In genomic region chr2:126700073-126700581, GRCh38 we compare ENCODE assay signal across 13 cellular contexts. TPM values are rescaled to one million over a fixed set of nuclear protein-coding genes. Genes with fewer than 3 reads are reported as not detected.
DNase-seq lines count a peak whose midpoint lies in the region; ATAC-seq and TF ChIP-seq lines count a peak whose summit lies in the region.
"Had no signal": no experiment of that assay in that cellular context is flagged by ENCODE, and none has a peak within 500 bp of the region (broad histone marks: within the 10 kb centered on the region; RNA-seq: fewer than 3 reads in every experiment).

No MANE protein-coding gene starts in this region.

- H3K9me3 Mint-ChIP-seq in CD4-positive, alpha-beta T cell, result no peaks in the 10 kb centered on the region
- H3K9me3 Mint-ChIP-seq in HFFc6, result no peaks in the 10 kb centered on the region
- H3K9me3 Mint-ChIP-seq in naive thymus-derived CD8-positive, alpha-beta T cell, result peaks cover 0 to 8% (median 0%) of the 10 kb centered on the region in 9 donors
- H3K9me3 Mint-ChIP-seq: stimulated activated naive CD8-positive, alpha-beta T cell treated with anti-CD3 and anti-CD28 coated beads, Interleukin-15, Interleukin-2, amounts not matched to agents 100 ng/mL and 50 ng/mL, for 24 hours had no signal

- H3K36me3 ChIP-seq in ectodermal cell (ENCODE audit: control insufficient read depth, insufficient read depth, low read length), result peaks cover 5% of the 10 kb centered on the region

- H3K36me3 Mint-ChIP-seq in CD4-positive, alpha-beta T cell (ENCODE audit: low read depth), result peaks cover 59% of the 10 kb centered on the region
- peaks cover 8% of the 10 kb centered on the region; the same call in 1 of the 2 replicates for H3K36me3 Mint-ChIP-seq in HFFc6 (ENCODE audit: low read depth)
- peaks cover 17 to 52% (median 36%) of the 10 kb centered on the region in 3 donors for H3K36me3 Mint-ChIP-seq in naive thymus-derived CD8-positive, alpha-beta T cell

- POLR2A ChIA-PET in CD4-positive, alpha-beta T cell (lab: Charles Lee), result interaction anchor here (1.1 kb wide), 1 partner anchor 13 kb away, joined by 3 read pairs; no protein-coding TSS in a partner anchor
- POLR2A ChIA-PET in naive thymus-derived CD8-positive, alpha-beta T cell (lab: Charles Lee), result no interaction called here

- peaks cover 10% of the 10 kb centered on the region for H3K4me1 Mint-ChIP-seq in CD4-positive, alpha-beta T cell (ENCODE audit: low read depth)
- H3K4me1 Mint-ChIP-seq in HFFc6 (ENCODE audit: low read depth), result 0 out of 2 replicates have a peak, but pooled peaks cover 10% of the 10 kb centered on the region
- peaks cover 6 to 23% (median 12%) of the 10 kb centered on the region in 4 donors for H3K4me1 Mint-ChIP-seq in naive thymus-derived CD8-positive, alpha-beta T cell

- H3K27ac Mint-ChIP-seq in CD4-positive, alpha-beta T cell, result peak overlapping the region; percentile 2
- H3K27ac Mint-ChIP-seq in HFFc6, result peak overlapping the region; percentile 20; the same call in 1 of the 2 replicates
- H3K27ac Mint-ChIP-seq in naive thymus-derived CD8-positive, alpha-beta T cell, result peak overlapping the region in 6 of 10 donors; percentile 26 to 72 (median 30)
- H3K27ac Mint-ChIP-seq: stimulated activated naive CD8-positive, alpha-beta T cell treated with anti-CD3 and anti-CD28 coated beads, Interleukin-15, Interleukin-2, amounts not matched to agents 100 ng/mL and 50 ng/mL, for 24 hours had no signal

- CTCF ChIA-PET in CD4-positive, alpha-beta T cell (lab: Charles Lee), result no interaction called here

- no peak overlapping the region for H3K4me3 Mint-ChIP-seq in CD4-positive, alpha-beta T cell
- no peak overlapping the region for H3K4me3 Mint-ChIP-seq in HFFc6
- no peak overlapping the region for H3K4me3 Mint-ChIP-seq in naive thymus-derived CD8-positive, alpha-beta T cell
- H3K4me3 Mint-ChIP-seq: stimulated activated naive CD8-positive, alpha-beta T cell treated with anti-CD3 and anti-CD28 coated beads, Interleukin-15, Interleukin-2, amounts not matched to agents 100 ng/mL and 50 ng/mL, for 24 hours had no signal

- intact Hi-C loops in CD4-positive, alpha-beta T cell (cut with DNase I, micrococcal nuclease), result no loop called here

- no peak for TF ChIP-seq CTCF in CD4-positive, alpha-beta T cell (IDR thresholded peaks at IDR 0.05)
- no peak for TF ChIP-seq CTCF in HFFc6 (IDR thresholded peaks at IDR 0.05)

- no peak for DNase-seq in CD4-positive, alpha-beta T cell
- DNase-seq in HFFc6, result no peak
- DNase-seq in naive thymus-derived CD8-positive, alpha-beta T cell, result no peak
- no peak for DNase-seq in effector CD4-positive, alpha-beta T cell
- DNase-seq: activated CD4-positive, CD25-positive, alpha-beta regulatory T cell; anterior cingulate cortex; NCI-H2029; SW 1271 had no signal

- H3K27me3 Mint-ChIP-seq in CD4-positive, alpha-beta T cell, result no peaks in the 10 kb centered on the region
- H3K27me3 Mint-ChIP-seq in HFFc6 (ENCODE audit: insufficient read depth), result peaks cover 6% of the 10 kb centered on the region; the same call in 1 of the 2 replicates
- H3K27me3 Mint-ChIP-seq in naive thymus-derived CD8-positive, alpha-beta T cell, result no peaks in the 10 kb centered on the region
- H3K27me3 Mint-ChIP-seq: stimulated activated naive CD8-positive, alpha-beta T cell treated with anti-CD3 and anti-CD28 coated beads, Interleukin-15, Interleukin-2, amounts not matched to agents 100 ng/mL and 50 ng/mL, for 24 hours had no signal

- H3K27me3 ChIP-seq in CD4-positive, alpha-beta T cell (ENCODE audit: control insufficient read depth, insufficient read depth, low read length), result no peaks in the 10 kb centered on the region
- H3K27me3 ChIP-seq in ectodermal cell (ENCODE audit: control insufficient read depth, insufficient read depth, low read length, poor library complexity, severe bottlenecking), result no peaks in the 10 kb centered on the region

- WGBS in ectodermal cell, 2 experiments, result 78 to 79% methylated on average over 3 of the region's 3 CpGs

- H3K9me3 ChIP-seq in CD4-positive, alpha-beta T cell (ENCODE audit: control insufficient read depth, low read length), result no peaks in the 10 kb centered on the region
- no peaks in the 10 kb centered on the region for H3K9me3 ChIP-seq in ectodermal cell (ENCODE audit: control insufficient read depth, low read length)

- no peak for ATAC-seq in CD4-positive, alpha-beta T cell (ENCODE audit: poor library complexity)
- no peak for ATAC-seq in naive thymus-derived CD8-positive, alpha-beta T cell
- ATAC-seq in HG03039 (IDR thresholded peaks at IDR 0.05; ENCODE audit: unreplicated experiment) (no peak), GM18868 (IDR thresholded peaks at IDR 0.05; ENCODE audit: unreplicated experiment) (no peak), HG03378 (IDR thresholded peaks at IDR 0.05; ENCODE audit: unreplicated experiment) (no peak)

- no peak overlapping the region for H3K27ac ChIP-seq in CD4-positive, alpha-beta T cell (ENCODE audit: low read depth, low read length)
- H3K27ac ChIP-seq in ectodermal cell (ENCODE audit: insufficient read depth, low read depth, low read length, poor library complexity, severe bottlenecking), result peak overlapping the region; percentile 70

- no peak overlapping the region for H3K4me3 ChIP-seq in ectodermal cell (ENCODE audit: insufficient read depth, low read depth, low read length)

- H3K4me1 ChIP-seq in ectodermal cell (ENCODE audit: control insufficient read depth, insufficient read depth, low read length), result peaks cover 12% of the 10 kb centered on the region

RNA-seq across cellular contexts. Expression of gene GYPC, which starts 44.2 kb away (rescaled TPM):
- 100 to 1,000 TPM; 148 to 157 TPM for total RNA-seq in CD4-positive, alpha-beta T cell
- total RNA-seq in HFFc6 (2021; fragmentation: NEBNext Ultra II Directional; extraction: Animal tissue kit (Norgen Biotek cat#: 25700)), result 10 to 100 TPM; 19.4 to 29.6 (median 21.3) TPM
- 54.9 TPM for polyA plus RNA-seq in ectodermal cell (2013, experiment 1 of 4)
- polyA plus RNA-seq in ectodermal cell (2013, experiment 2 of 4), result 40.8 TPM
- polyA plus RNA-seq in ectodermal cell (2013, experiment 3 of 4), result 45.2 TPM
- polyA plus RNA-seq in ectodermal cell (2013, experiment 4 of 4), result 50.6 TPM
- total RNA-seq in naive thymus-derived CD8-positive, alpha-beta T cell, result 100 to 1,000 TPM; 151 to 152 TPM
- 100 to 1,000 TPM; 199 to 303 (median 265) TPM for polyA plus RNA-seq in naive thymus-derived CD8-positive, alpha-beta T cell

Comparison
In these comparisons a context has a peak if more than half of its experiments do, and no peak if none do; other contexts are left out.
1. RNA of gene GYPC, which starts 44.2 kb away (total RNA-seq): 148 to 157 TPM in CD4-positive, alpha-beta T cell and 151 to 152 TPM in naive thymus-derived CD8-positive, alpha-beta T cell; 19.4 to 29.6 TPM in HFFc6; every median in the first group is over 4 times any median in the second.
2. Peak in every context shown above with its lines, with median percentiles within 50 percentile points of each other: H3K27ac Mint-ChIP-seq.